ENCODE assay signal across 24 cellular contexts in genomic region chr3:40841131-40841530, GRCh38.
"Had no signal": no experiment of that assay in that cellular context is flagged by ENCODE, and none has a peak within 500 bp of the region (broad histone marks: within the 10 kb centered on the region; RNA-seq: fewer than 3 reads in every experiment).

No MANE protein-coding gene starts in this region.

- H3K9me3 ChIP-seq: left lung, lower lobe of right lung, mucosa of descending colon, ovary, suprapubic skin, tibial nerve, uterus had no signal

- H3K4me3 ChIP-seq: left lung, lower lobe of right lung, mucosa of descending colon, ovary, sigmoid colon, spleen, suprapubic skin, tibial nerve, uterus had no signal

- H3K27me3 ChIP-seq: left lung, ovary, sigmoid colon, spleen, suprapubic skin, tibial nerve, uterus had no signal

- H3K9me3 Mint-ChIP-seq: type B pancreatic cell had no signal

- H3K27ac Mint-ChIP-seq: naive thymus-derived CD4-positive, alpha-beta T cell; natural killer cell treated with Interleukin-12 subunit alpha and Interleukin-12 subunit beta and Interleukin-15 and Interleukin-18, amount 100 ng/mL, for 72 hours; progenitor cell of endocrine pancreas; stimulated activated effector memory CD8-positive, alpha-beta T cell treated with anti-CD3 and anti-CD28 coated beads, Interleukin-12 subunit alpha, Interleukin-12 subunit beta, amount 100 ng/mL, for 72 hours; stimulated activated naive CD8-positive, alpha-beta T cell treated with anti-CD3 and anti-CD28 coated beads, Interleukin-15, Interleukin-2, amounts not matched to agents 100 ng/mL and 50 ng/mL, for 24 hours; type B pancreatic cell had no signal

- H3K4me1 ChIP-seq: left lung, lower lobe of right lung, sigmoid colon, suprapubic skin, tibial nerve, uterus had no signal

- H3K27ac ChIP-seq: left lung, lower lobe of right lung, ovary, sigmoid colon, spleen, suprapubic skin, tibial nerve, uterus had no signal

- H3K27me3 Mint-ChIP-seq: progenitor cell of endocrine pancreas; stimulated activated naive CD8-positive, alpha-beta T cell treated with anti-CD3 and anti-CD28 coated beads, Interleukin-15, Interleukin-2, amounts not matched to agents 100 ng/mL and 50 ng/mL, for 24 hours; type B pancreatic cell had no signal

- H3K36me3 Mint-ChIP-seq: natural killer cell treated with Interleukin-12 subunit alpha and Interleukin-12 subunit beta and Interleukin-15 and Interleukin-18, amount 100 ng/mL, for 72 hours; stimulated activated effector memory CD8-positive, alpha-beta T cell treated with anti-CD3 and anti-CD28 coated beads, Interleukin-12 subunit alpha, Interleukin-12 subunit beta, amount 100 ng/mL, for 72 hours; type B pancreatic cell had no signal

- H3K36me3 ChIP-seq: left lung, lower lobe of right lung, ovary, sigmoid colon, spleen, suprapubic skin, tibial nerve, uterus had no signal

- H3K4me1 Mint-ChIP-seq: stimulated activated effector memory CD8-positive, alpha-beta T cell treated with anti-CD3 and anti-CD28 coated beads, Interleukin-12 subunit alpha, Interleukin-12 subunit beta, amount 100 ng/mL, for 72 hours had no signal

- DNase-seq: hippocampal formation; kidney; left colon; left lung; lower lobe of right lung; midbrain; mucosa of descending colon; naive thymus-derived CD4-positive, alpha-beta T cell; ovary; retina; right cardiac atrium; sigmoid colon; small intestine; spleen; stimulated activated CD4-positive, alpha-beta T cell treated with anti-CD3 and anti-CD28 coated beads, Interleukin-4, amount 100 ng/mL, for 24 hours; stimulated activated naive CD4-positive, alpha-beta T cell; uterus had no signal

- H3K4me3 Mint-ChIP-seq: naive thymus-derived CD4-positive, alpha-beta T cell; natural killer cell treated with Interleukin-12 subunit alpha and Interleukin-12 subunit beta and Interleukin-15 and Interleukin-18, amount 100 ng/mL, for 72 hours; stimulated activated effector memory CD8-positive, alpha-beta T cell treated with anti-CD3 and anti-CD28 coated beads, Interleukin-12 subunit alpha, Interleukin-12 subunit beta, amount 100 ng/mL, for 72 hours; stimulated activated naive CD8-positive, alpha-beta T cell treated with anti-CD3 and anti-CD28 coated beads, Interleukin-15, Interleukin-2, amounts not matched to agents 100 ng/mL and 50 ng/mL, for 24 hours; type B pancreatic cell had no signal
